In genomic region chr3:53113293-53114010, GRCh38 we compare ENCODE assay signal across 2 cellular contexts.
TF ChIP-seq lines count a peak whose summit lies in the region.

No MANE protein-coding gene starts in this region.

TF ChIP-seq in IMR-90, 13 proteins besides CTCF, POLR2A, EP300 and RAD21:
- TF ChIP-seq BHLHE40 (IDR thresholded peaks at IDR 0.05; ENCODE audit: low read depth, low read length) (no peak), FOS (IDR thresholded peaks at IDR 0.05; ENCODE audit: low read depth, low read length) (no peak), ELK1 (IDR thresholded peaks at IDR 0.05; ENCODE audit: borderline replicate concordance, low read depth, low read length) (no peak), NFE2L2 (IDR thresholded peaks at IDR 0.05; ENCODE audit: low read depth, low read length) (no peak), CEBPB (IDR thresholded peaks at IDR 0.05; ENCODE audit: low read depth, low read length) (no peak), SMC3 (IDR thresholded peaks at IDR 0.05; ENCODE audit: low read depth, low read length) (no peak), MAZ (IDR thresholded peaks at IDR 0.05; ENCODE audit: borderline replicate concordance, low read depth, low read length) (no peak), CHD1 (IDR thresholded peaks at IDR 0.05; ENCODE audit: low read depth, low read length) (no peak), MAFK (IDR thresholded peaks at IDR 0.05; ENCODE audit: low read depth, low read length) (no peak), RFX5 (IDR thresholded peaks at IDR 0.05; ENCODE audit: low read depth, low read length) (no peak), RCOR1 (IDR thresholded peaks at IDR 0.05; ENCODE audit: insufficient replicate concordance, low read length) (no peak), MXI1 (IDR thresholded peaks at IDR 0.05; ENCODE audit: borderline replicate concordance, low read depth, low read length) (no peak), USF2 (IDR thresholded peaks at IDR 0.05; ENCODE audit: low read depth, low read length) (no peak)

TF ChIP-seq in GM12878, 131 proteins besides CTCF, POLR2A, EP300 and RAD21:
- no peak for TF ChIP-seq YBX1 (IDR thresholded peaks at IDR 0.05)
- TF ChIP-seq NR2F1 (conservative IDR thresholded peaks at IDR 0.05): no peak
- TF ChIP-seq TBL1XR1 (IDR thresholded peaks at IDR 0.05; ENCODE audit: low read depth, low read length): no peak
- TF ChIP-seq ZBED1 (IDR thresholded peaks at IDR 0.05; ENCODE audit: borderline replicate concordance): no peak
- TF ChIP-seq BCL11A (IDR thresholded peaks at IDR 0.05; ENCODE audit: low read depth, low read length): no peak
- TF ChIP-seq BHLHE40 (IDR thresholded peaks at IDR 0.05; ENCODE audit: borderline replicate concordance in 1 of 2, low read depth in 2 of 2, low read length in 1 of 2): no peak
- no peak for TF ChIP-seq MYB (IDR thresholded peaks at IDR 0.05; ENCODE audit: borderline replicate concordance, low read depth, low read length)
- no peak for TF ChIP-seq RBBP5 (conservative IDR thresholded peaks at IDR 0.05)
- TF ChIP-seq TCF7 (IDR thresholded peaks at IDR 0.05; ENCODE audit: borderline replicate concordance): no peak
- no peak for TF ChIP-seq MLLT1 (IDR thresholded peaks at IDR 0.05)
- no peak for TF ChIP-seq HDGF (IDR thresholded peaks at IDR 0.05)
- no peak for TF ChIP-seq ZNF274 (IDR thresholded peaks at IDR 0.05; ENCODE audit: insufficient read depth, insufficient read length)
- TF ChIP-seq USF1 (IDR thresholded peaks at IDR 0.05; ENCODE audit: borderline replicate concordance, extremely low read length, insufficient read depth, low read depth, low read length): no peak
- TF ChIP-seq POU2F2 (IDR thresholded peaks at IDR 0.05; ENCODE audit: borderline replicate concordance, low read depth, low read length): no peak
